ENCODE assay signal across 9 cellular contexts in genomic region chr11:78573271-78574035, GRCh38. TPM values are rescaled to one million over a fixed set of nuclear protein-coding genes. Genes with fewer than 3 reads are reported as not detected.
DNase-seq lines count a peak whose midpoint lies in the region; ATAC-seq and TF ChIP-seq lines count a peak whose summit lies in the region.
"Had no signal": no experiment of that assay in that cellular context is flagged by ENCODE, and none has a peak within 500 bp of the region (broad histone marks: within the 10 kb centered on the region; RNA-seq: fewer than 3 reads in every experiment).

No MANE protein-coding gene starts in this region.

- H2AFZ ChIP-seq in OCI-LY3 (ENCODE audit: low read depth, low read length) = 0 out of 2 replicates have a peak overlapping the region, but pooled peaks have one; percentile 82

- TF ChIP-seq CTCF in OCI-LY3 (IDR thresholded peaks at IDR 0.05; ENCODE audit: low read depth, low read length) (no peak), endothelial cell (IDR thresholded peaks at IDR 0.05; ENCODE audit: unreplicated experiment) (no peak), ovary (IDR thresholded peaks at IDR 0.05) (no peak)

- peak overlapping the region; percentile 90 for H3K4me2 ChIP-seq in OCI-LY3 (ENCODE audit: low read length)

- H3K36me3 ChIP-seq in ES-I3 (ENCODE audit: insufficient read depth, low read length) (no peaks in the 10 kb centered on the region), OCI-LY3 (replicated peaks; ENCODE audit: low read depth, low read length) (peaks cover 19% of the 10 kb centered on the region), ovary (no peaks in the 10 kb centered on the region)

- no peak for DNase-seq in endothelial cell (ENCODE audit: low spot score)
- DNase-seq in ovary = no peak
- no peak for DNase-seq in AG20443 (ENCODE audit: low spot score)
- no peak for DNase-seq in NCI-H2081 (lab: John Stamatoyannopoulos, UW)
- DNase-seq: activated CD4-positive, alpha-beta T cell treated with anti-CD3 and anti-CD28 coated beads for 4 hours had no signal

- peaks cover 11% of the 10 kb centered on the region for H3K36me3 Mint-ChIP-seq in endothelial cell (ENCODE audit: low read depth, unreplicated experiment)

- H3K79me2 ChIP-seq in OCI-LY3 (ENCODE audit: low read length) = peaks cover 30% of the 10 kb centered on the region

- H3K9ac ChIP-seq in ES-I3 (ENCODE audit: low read depth, low read length) = peak overlapping the region; percentile 95
- peak overlapping the region; percentile 81 for H3K9ac ChIP-seq in OCI-LY3 (ENCODE audit: low read length)

- H3K4me1 ChIP-seq in ES-I3 (ENCODE audit: insufficient read depth, low read length) (peaks cover 3% of the 10 kb centered on the region; the same call in 1 of the 2 replicates), OCI-LY3 (ENCODE audit: low read length) (peaks cover 20% of the 10 kb centered on the region), ovary (ENCODE audit: insufficient read depth) (peaks cover 6% of the 10 kb centered on the region)

- H3K9me3 Mint-ChIP-seq in endothelial cell (ENCODE audit: unreplicated experiment) = no peaks in the 10 kb centered on the region

- H4K20me1 ChIP-seq in OCI-LY3 (ENCODE audit: insufficient read depth, low read length) = no peaks in the 10 kb centered on the region

- intact Hi-C loops in ovary (cut with DNase I) = loop anchor here in 2 of 4 donors (5.0 to 10.0 kb wide), 2 partner anchors 159 to 421 kb away; partner anchors contain the start of gene GAB2 (in 1 of the 2)

- H3K4me3 ChIP-seq in OCI-LY3 (ENCODE audit: low read length) (peak overlapping the region; percentile 77), ovary (peak overlapping the region; percentile 51)

- peaks cover 26% of the 10 kb centered on the region for H3K4me1 Mint-ChIP-seq in endothelial cell (ENCODE audit: unreplicated experiment)

- H3K27me3 ChIP-seq in OCI-LY3 (ENCODE audit: low read depth, low read length) (no peaks in the 10 kb centered on the region), ovary (no peaks in the 10 kb centered on the region)

- no peak for TF ChIP-seq EP300 in ovary (IDR thresholded peaks at IDR 0.05)

- H3K27me3 Mint-ChIP-seq in endothelial cell (ENCODE audit: unreplicated experiment) = no peaks in the 10 kb centered on the region

- H3K27ac ChIP-seq in OCI-LY3 (ENCODE audit: low read length) (no peak overlapping the region), ovary (peak overlapping the region in 1 of 2 donors; percentile 83)

- TF ChIP-seq POLR2A in ovary (IDR thresholded peaks at IDR 0.05) = no peak

- whole genome bisulfite sequencing in ovary, 3 donors = 23 to 34% (median 32%) methylated on average over 8 of the region's 8 CpGs

- no peaks in the 10 kb centered on the region for H3K9me3 ChIP-seq in ES-I3 (ENCODE audit: control insufficient read depth, insufficient read depth, low read length)
- no peaks in the 10 kb centered on the region for H3K9me3 ChIP-seq in OCI-LY3 (ENCODE audit: insufficient read depth, low read length)
- H3K9me3 ChIP-seq in ovary = no peaks in the 10 kb centered on the region

- peak overlapping the region; percentile 96 for H3K4me3 Mint-ChIP-seq in endothelial cell (ENCODE audit: unreplicated experiment)

- no peak for ATAC-seq in HG03442 (IDR thresholded peaks at IDR 0.05; ENCODE audit: unreplicated experiment)
- ATAC-seq in HG03039 (IDR thresholded peaks at IDR 0.05; ENCODE audit: unreplicated experiment) = no peak

- no peak overlapping the region for H3K27ac Mint-ChIP-seq in endothelial cell (ENCODE audit: unreplicated experiment)

RNA-seq across cellular contexts. Expression of gene NARS2, which starts 1.2 kb away (rescaled TPM):
- total RNA-seq in endothelial cell (ENCODE audit: unreplicated experiment) (16.2 TPM), ovary (10 to 100 TPM; 13.2 to 24.5 (median 17.3) TPM)
- 10 to 100 TPM; 14.0 to 15.4 TPM for polyA plus RNA-seq in ovary
